In genomic region chr7:4642468-4643203, GRCh38 we compare ENCODE assay signal across 1 cellular context.
TF ChIP-seq lines count a peak whose summit lies in the region.

No MANE protein-coding gene starts in this region.

TF ChIP-seq in K562, 482 proteins besides CTCF, POLR2A, EP300 and RAD21 (continued from another document and continues in another):
- TF ChIP-seq CGGBP1 (CRISPR knock-in tag; IDR thresholded peaks at IDR 0.05) (no peak), U2AF1 (optimal IDR thresholded peaks at IDR 0.05; ENCODE audit: low read depth, low read length) (no peak), TCF15 (CRISPR knock-in tag; IDR thresholded peaks at IDR 0.05) (no peak), PHB (CRISPR knock-in tag; IDR thresholded peaks at IDR 0.05) (no peak), SOX6 (IDR thresholded peaks at IDR 0.05) (no peak), HNRNPUL1 (IDR thresholded peaks at IDR 0.05; ENCODE audit: low read length) (no peak), ZNF668 (CRISPR knock-in tag; IDR thresholded peaks at IDR 0.05) (no peak), COPS2 (conservative IDR thresholded peaks at IDR 0.05) (no peak), RBM14 (IDR thresholded peaks at IDR 0.05; ENCODE audit: borderline replicate concordance, insufficient read depth, low read depth, low read length) (no peak), HNRNPK (IDR thresholded peaks at IDR 0.05; ENCODE audit: low read depth, low read length, poor library complexity, severe bottlenecking) (no peak), ZNF592 (IDR thresholded peaks at IDR 0.05) (no peak), ZNF644 (tag; IDR thresholded peaks at IDR 0.05; ENCODE audit: low read depth) (0 out of 2 replicates have a peak, but pooled peaks have one; percentile 51), KDM4B (IDR thresholded peaks at IDR 0.05; ENCODE audit: borderline replicate concordance in 2 of 2, low read depth in 1 of 2) (peak in 1 of 2 experiments; percentile 8; a peak in 1 of 4 replicates), ZNF143 (CRISPR knock-in tag; IDR thresholded peaks at IDR 0.05) (no peak), TCF3 (CRISPR knock-in tag; IDR thresholded peaks at IDR 0.05) (no peak), CBFA2T3 (IDR thresholded peaks at IDR 0.05) (no peak), ZNF584 (CRISPR knock-in tag; IDR thresholded peaks at IDR 0.05; ENCODE audit: low read depth) (0 out of 2 replicates have a peak, but pooled peaks have one; percentile 58), PML (IDR thresholded peaks at IDR 0.05; ENCODE audit: low read length) (no peak), HMG20A (CRISPR knock-in tag; conservative IDR thresholded peaks at IDR 0.05) (no peak), ZNF282 (CRISPR knock-in tag; IDR thresholded peaks at IDR 0.05) (no peak), MYC (IDR thresholded peaks at IDR 0.05; ENCODE audit: low read depth, low read length) (no peak), MYC (CRISPR knock-in tag; IDR thresholded peaks at IDR 0.05; ENCODE audit: borderline replicate concordance, low read depth) (peak; percentile 77), CAMTA2 (CRISPR knock-in tag; conservative IDR thresholded peaks at IDR 0.05) (no peak), SMARCA4 (IDR thresholded peaks at IDR 0.05) (0 out of 2 replicates have a peak, but pooled peaks have one; percentile 12), STAG1 (CRISPR knock-in tag; IDR thresholded peaks at IDR 0.05; ENCODE audit: borderline replicate concordance) (no peak), E4F1 (CRISPR knock-in tag; IDR thresholded peaks at IDR 0.05; ENCODE audit: borderline replicate concordance) (no peak), NCOA4 (IDR thresholded peaks at IDR 0.05; ENCODE audit: partially characterized antibody) (no peak), HMG20B (CRISPR knock-in tag; IDR thresholded peaks at IDR 0.05) (no peak), ZNF707 (CRISPR knock-in tag; conservative IDR thresholded peaks at IDR 0.05) (no peak), BCLAF1 (IDR thresholded peaks at IDR 0.05; ENCODE audit: borderline replicate concordance in 1 of 2, control insufficient read depth in 1 of 2, low read depth in 2 of 2, low read length in 1 of 2) (no peak), ZNF124 (CRISPR knock-in tag; IDR thresholded peaks at IDR 0.05) (no peak), RUNX1 (IDR thresholded peaks at IDR 0.05; ENCODE audit: low read depth) (no peak), GMEB1 (CRISPR knock-in tag; IDR thresholded peaks at IDR 0.05) (no peak), HSF4 (CRISPR knock-in tag; IDR thresholded peaks at IDR 0.05; ENCODE audit: borderline replicate concordance) (no peak), TARDBP (IDR thresholded peaks at IDR 0.05) (no peak), DNMT1 (IDR thresholded peaks at IDR 0.05) (no peak), BRD4 (IDR thresholded peaks at IDR 0.05) (no peak; the same call in 1 of the 2 replicates), GABPA (tag; conservative IDR thresholded peaks at IDR 0.05; ENCODE audit: low read depth) (no peak), MCM7 (IDR thresholded peaks at IDR 0.05) (no peak), TEAD1 (CRISPR knock-in tag; IDR thresholded peaks at IDR 0.05) (no peak), ZFP91 (CRISPR knock-in tag; IDR thresholded peaks at IDR 0.05) (0 out of 2 replicates have a peak, but pooled peaks have one; percentile 23), HES1 (IDR thresholded peaks at IDR 0.05; ENCODE audit: low read depth) (no peak), RNF219 (CRISPR knock-in tag; IDR thresholded peaks at IDR 0.05) (no peak), MBD2 (IDR thresholded peaks at IDR 0.05; ENCODE audit: borderline replicate concordance, low read depth) (no peak), BACH1 (tag; IDR thresholded peaks at IDR 0.05) (no peak), SPI1 (IDR thresholded peaks at IDR 0.05; ENCODE audit: borderline replicate concordance, low read depth, low read length) (no peak), ZBTB26 (CRISPR knock-in tag; IDR thresholded peaks at IDR 0.05) (no peak), IFI16 (CRISPR knock-in tag; IDR thresholded peaks at IDR 0.05) (no peak), RFX5 (IDR thresholded peaks at IDR 0.05; ENCODE audit: low read depth, low read length) (no peak), PCBP1 (IDR thresholded peaks at IDR 0.05; ENCODE audit: low read depth, low read length, poor library complexity, severe bottlenecking) (no peak), USF2 (CRISPR knock-in tag; IDR thresholded peaks at IDR 0.05) (no peak), RAD51 (IDR thresholded peaks at IDR 0.05; ENCODE audit: borderline replicate concordance, low read depth) (no peak)
